9 cellular contexts compared by ENCODE assay signal in genomic region chr9:37963936-37964739, GRCh38.
DNase-seq lines count a peak whose midpoint lies in the region; ATAC-seq and TF ChIP-seq lines count a peak whose summit lies in the region.
"Had no signal": no experiment of that assay in that cellular context is flagged by ENCODE, and none has a peak within 500 bp of the region (broad histone marks: within the 10 kb centered on the region; RNA-seq: fewer than 3 reads in every experiment).

No MANE protein-coding gene starts in this region.

- H3K4me1 ChIP-seq in psoas muscle: peaks cover 17% of the 10 kb centered on the region

- intact Hi-C loops in psoas muscle (cut with DNase I): no loop called here

- TF ChIP-seq CTCF in fibroblast of pulmonary artery (IDR thresholded peaks at IDR 0.05; ENCODE audit: low read length, missing control alignments) (no peak), psoas muscle (IDR thresholded peaks at IDR 0.05) (no peak), GM10266 (IDR thresholded peaks at IDR 0.05; ENCODE audit: control insufficient read depth, insufficient read depth, low read depth, missing control alignments) (no peak)

- no peaks in the 10 kb centered on the region for H3K9me3 ChIP-seq in psoas muscle

- no peaks in the 10 kb centered on the region for H3K36me3 ChIP-seq in psoas muscle (ENCODE audit: insufficient read depth in 1 of 2, low read depth in 1 of 2)

- ATAC-seq in psoas muscle (peak in 3 of 4 donors; percentile 25 to 40 (median 38)), HG02610 (IDR thresholded peaks at IDR 0.05; ENCODE audit: unreplicated experiment) (no peak), HG03045 (IDR thresholded peaks at IDR 0.05; ENCODE audit: unreplicated experiment) (no peak), GM21381 (IDR thresholded peaks at IDR 0.05; ENCODE audit: unreplicated experiment) (no peak)

- 59 to 65% (median 63%) methylated on average over 15 of the region's 15 CpGs for WGBS in psoas muscle, 3 donors

- H3K27me3 ChIP-seq in psoas muscle (ENCODE audit: insufficient read depth in 3 of 3, low read length in 2 of 3): no peaks in the 10 kb centered on the region

- DNase-seq in HT1080 (ENCODE audit: low read depth) (peak; percentile 87), RPMI7951 (ENCODE audit: low read depth) (peak; percentile 87), fibroblast of pulmonary artery (ENCODE audit: low read depth) (peak; percentile 96), psoas muscle (peak in 1 of 2 donors; percentile 46), GM10266 (ENCODE audit: extremely low spot score) (no peak)
- DNase-seq: naive B cell had no signal

- H3K27ac ChIP-seq in psoas muscle: peak overlapping the region; percentile 46

- H3K4me3 ChIP-seq in fibroblast of pulmonary artery (replicated peaks; ENCODE audit: low read depth, low read length): no peak overlapping the region
- H3K4me3 ChIP-seq in psoas muscle: no peak overlapping the region

Comparison
In these comparisons a context has a peak if more than half of its experiments do, and no peak if none do; other contexts are left out.
1. ATAC-seq: peak in psoas muscle (3 of 4); none in HG02610 (single experiment), HG03045 (single experiment) and GM21381 (single experiment).